Comparison of ENCODE assay signal across 28 cellular contexts in genomic region chr22:26735019-26735409, GRCh38.
"Had no signal": no experiment of that assay in that cellular context is flagged by ENCODE, and none has a peak within 500 bp of the region (broad histone marks: within the 10 kb centered on the region; RNA-seq: fewer than 3 reads in every experiment).

No MANE protein-coding gene starts in this region.

- H3K27me3 ChIP-seq: colonic mucosa, left lung, ovary, stomach, thyroid gland, upper lobe of left lung, vagina had no signal

- H3K9me3 ChIP-seq: colonic mucosa, left lung, mucosa of descending colon, ovary, stomach, thyroid gland, upper lobe of left lung, vagina had no signal

- H3K4me3 Mint-ChIP-seq: activated B cell treated with CpG ODN at 0.5 μM for 24 hours; activated T-helper 1 cell treated with anti-CD3 and anti-CD28 coated beads, Interleukin-12 subunit alpha, Interleukin-12 subunit beta, Interleukin-2, Interleukin-4 antibody, amounts not matched to agents 30 ng/mL and 10 ng/mL and 1 ng/mL, durations not matched to agents 14 hours and 24 hours and 36 hours; effector memory CD8-positive, alpha-beta T cell; naive B cell; nephron progenitor cell; stimulated activated naive B cell treated with anti-CD40 and anti-IgM and Interleukin-4, amounts not matched to agents 10 μg/mL and 1 μg/mL and 100 μg/mL, for 72 hours; T-helper 2 cell treated with Interferon-gamma antibody and Interleukin-4, amounts not matched to agents 5 μg/mL and 100 μg/mL, for 36 hours had no signal

- H3K4me3 ChIP-seq: colonic mucosa, left lung, mucosa of descending colon, ovary, skin epidermis, stomach, thyroid gland, upper lobe of left lung, vagina had no signal

- H3K27ac Mint-ChIP-seq: activated B cell treated with CpG ODN at 0.5 μM for 24 hours; activated T-helper 1 cell treated with anti-CD3 and anti-CD28 coated beads, Interleukin-12 subunit alpha, Interleukin-12 subunit beta, Interleukin-2, Interleukin-4 antibody, amounts not matched to agents 30 ng/mL and 10 ng/mL and 1 ng/mL, durations not matched to agents 14 hours and 24 hours and 36 hours; effector memory CD8-positive, alpha-beta T cell; nephron progenitor cell; progenitor cell of endocrine pancreas; stimulated activated naive B cell treated with anti-CD40 and anti-IgM and Interleukin-4, amounts not matched to agents 10 μg/mL and 1 μg/mL and 100 μg/mL, for 72 hours; T-helper 2 cell treated with Interferon-gamma antibody and Interleukin-4, amounts not matched to agents 5 μg/mL and 100 μg/mL, for 36 hours had no signal

- H3K27ac ChIP-seq: colonic mucosa, left lung, ovary, skin epidermis, stomach, thyroid gland, upper lobe of left lung, vagina had no signal

- ATAC-seq: effector memory CD8-positive, alpha-beta T cell; esophagus mucosa; left lung; mucosa of descending colon; stimulated activated naive B cell treated with anti-CD40 and anti-IgM and Interleukin-4, amounts not matched to agents 10 μg/mL and 1 μg/mL and 100 μg/mL, for 72 hours had no signal

- H3K36me3 ChIP-seq: colonic mucosa, ovary, thyroid gland, vagina had no signal

- H3K27me3 Mint-ChIP-seq: activated B cell treated with CpG ODN at 0.5 μM for 24 hours; effector memory CD8-positive, alpha-beta T cell; naive B cell; progenitor cell of endocrine pancreas; stimulated activated naive B cell treated with anti-CD40 and anti-IgM and Interleukin-4, amounts not matched to agents 10 μg/mL and 1 μg/mL and 100 μg/mL, for 72 hours had no signal

- H3K4me1 ChIP-seq: colonic mucosa, left lung, stomach, thyroid gland, upper lobe of left lung, vagina had no signal

- H3K9me3 Mint-ChIP-seq: activated B cell treated with CpG ODN at 0.5 μM for 24 hours; activated T-helper 1 cell treated with anti-CD3 and anti-CD28 coated beads, Interleukin-12 subunit alpha, Interleukin-12 subunit beta, Interleukin-2, Interleukin-4 antibody, amounts not matched to agents 30 ng/mL and 10 ng/mL and 1 ng/mL, durations not matched to agents 14 hours and 24 hours and 36 hours; effector memory CD8-positive, alpha-beta T cell; stimulated activated naive B cell treated with anti-CD40 and anti-IgM and Interleukin-4, amounts not matched to agents 10 μg/mL and 1 μg/mL and 100 μg/mL, for 72 hours; T-helper 2 cell treated with Interferon-gamma antibody and Interleukin-4, amounts not matched to agents 5 μg/mL and 100 μg/mL, for 36 hours had no signal

- H3K4me1 Mint-ChIP-seq: activated B cell treated with CpG ODN at 0.5 μM for 24 hours had no signal

- DNase-seq: activated B cell treated with CpG ODN at 0.5 μM for 24 hours; activated CD4-positive, alpha-beta T cell treated with anti-CD3 and anti-CD28 coated beads, Interleukin-2, amount 50 U/mL, for 1 hour; activated CD8-positive, alpha-beta memory T cell treated with anti-CD3 and anti-CD28 coated beads for 24 hours; activated gamma-delta T cell; activated naive CD4-positive, alpha-beta T cell treated with anti-CD3 and anti-CD28 coated beads, Interleukin-2, amount 50 U/mL, for 16 hours; activated T-cell treated with anti-CD3 and anti-CD28 coated beads, Interleukin-2, amount 50 U/mL, for 1 hour; cerebellar nuclear complex; colonic mucosa; effector memory CD8-positive, alpha-beta T cell; foreskin fibroblast; head of caudate nucleus; left lung; mucosa of descending colon; naive B cell; nephron progenitor cell; ovary; stimulated activated CD4-positive, alpha-beta T cell treated with anti-CD3 and anti-CD28 coated beads, Interleukin-4, amount 100 ng/mL, for 24 hours; stimulated activated naive B cell treated with anti-CD40 and anti-IgM and Interleukin-4, amounts not matched to agents 10 μg/mL and 1 μg/mL and 100 μg/mL, for 72 hours; stomach; T-helper 1 cell; thyroid gland; upper lobe of left lung had no signal
